2 cellular contexts compared by ENCODE assay signal in the genomic region with DNA sequence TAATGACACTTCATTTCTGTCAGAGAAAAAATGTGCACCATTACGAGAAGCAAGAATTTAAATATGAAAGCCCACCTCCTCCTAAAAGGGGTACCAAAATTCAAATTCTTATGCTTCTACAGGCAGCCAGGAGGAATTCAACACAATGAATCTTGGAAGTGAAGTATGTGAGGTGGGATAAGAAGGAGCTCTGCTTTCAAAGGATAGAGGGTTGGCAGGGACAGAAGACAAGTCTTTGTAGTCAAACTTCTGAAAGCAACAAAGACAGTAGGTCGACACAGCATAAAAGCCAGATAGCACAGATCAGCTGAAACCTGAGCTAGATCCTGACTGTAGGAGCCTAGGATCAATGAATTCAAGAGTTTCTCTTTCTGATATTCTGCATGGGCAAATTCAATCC.
TF ChIP-seq lines count a peak whose summit lies in the region.

No MANE protein-coding gene starts in this region.

TF ChIP-seq in GM23338, 12 proteins besides CTCF, POLR2A, EP300 and RAD21:
- TF ChIP-seq, protein P1, sequence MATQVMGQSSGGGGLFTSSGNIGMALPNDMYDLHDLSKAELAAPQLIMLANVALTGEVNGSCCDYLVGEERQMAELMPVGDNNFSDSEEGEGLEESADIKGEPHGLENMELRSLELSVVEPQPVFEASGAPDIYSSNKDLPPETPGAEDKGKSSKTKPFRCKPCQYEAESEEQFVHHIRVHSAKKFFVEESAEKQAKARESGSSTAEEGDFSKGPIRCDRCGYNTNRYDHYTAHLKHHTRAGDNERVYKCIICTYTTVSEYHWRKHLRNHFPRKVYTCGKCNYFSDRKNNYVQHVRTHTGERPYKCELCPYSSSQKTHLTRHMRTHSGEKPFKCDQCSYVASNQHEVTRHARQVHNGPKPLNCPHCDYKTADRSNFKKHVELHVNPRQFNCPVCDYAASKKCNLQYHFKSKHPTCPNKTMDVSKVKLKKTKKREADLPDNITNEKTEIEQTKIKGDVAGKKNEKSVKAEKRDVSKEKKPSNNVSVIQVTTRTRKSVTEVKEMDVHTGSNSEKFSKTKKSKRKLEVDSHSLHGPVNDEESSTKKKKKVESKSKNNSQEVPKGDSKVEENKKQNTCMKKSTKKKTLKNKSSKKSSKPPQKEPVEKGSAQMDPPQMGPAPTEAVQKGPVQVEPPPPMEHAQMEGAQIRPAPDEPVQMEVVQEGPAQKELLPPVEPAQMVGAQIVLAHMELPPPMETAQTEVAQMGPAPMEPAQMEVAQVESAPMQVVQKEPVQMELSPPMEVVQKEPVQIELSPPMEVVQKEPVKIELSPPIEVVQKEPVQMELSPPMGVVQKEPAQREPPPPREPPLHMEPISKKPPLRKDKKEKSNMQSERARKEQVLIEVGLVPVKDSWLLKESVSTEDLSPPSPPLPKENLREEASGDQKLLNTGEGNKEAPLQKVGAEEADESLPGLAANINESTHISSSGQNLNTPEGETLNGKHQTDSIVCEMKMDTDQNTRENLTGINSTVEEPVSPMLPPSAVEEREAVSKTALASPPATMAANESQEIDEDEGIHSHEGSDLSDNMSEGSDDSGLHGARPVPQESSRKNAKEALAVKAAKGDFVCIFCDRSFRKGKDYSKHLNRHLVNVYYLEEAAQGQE (IDR thresholded peaks at IDR 0.05; ENCODE audit: unreplicated experiment) = no peak
- TF ChIP-seq NANOG (IDR thresholded peaks at IDR 0.05; ENCODE audit: borderline replicate concordance) (no peak), CREB1 (CRISPR knock-in tag; IDR thresholded peaks at IDR 0.05; ENCODE audit: low read depth) (no peak), EZH2 (IDR thresholded peaks at IDR 0.05; ENCODE audit: low read depth, unreplicated experiment) (no peak), STAT1 (IDR thresholded peaks at IDR 0.05; ENCODE audit: unreplicated experiment) (no peak), ZNF114 (CRISPR knock-in tag; IDR thresholded peaks at IDR 0.05) (no peak), POLR2AphosphoS5 (IDR thresholded peaks at IDR 0.05; ENCODE audit: low read depth) (no peak), ZNF331 (CRISPR knock-in tag; IDR thresholded peaks at IDR 0.05; ENCODE audit: low read depth) (no peak)

TF ChIP-seq in SK-N-SH treated with all-trans-retinoic acid at 6 μM for 48 hours, 23 proteins besides CTCF, POLR2A, EP300 and RAD21 (continued from another document):
- TF ChIP-seq ESRRG (CRISPR knock-in tag; IDR thresholded peaks at IDR 0.05) (no peak), ZFP30 (CRISPR knock-in tag; IDR thresholded peaks at IDR 0.05) (no peak), TCF4 (CRISPR knock-in tag; IDR thresholded peaks at IDR 0.05; ENCODE audit: borderline replicate concordance) (no peak), SNAI2 (CRISPR knock-in tag; IDR thresholded peaks at IDR 0.05) (no peak), OSR1 (CRISPR knock-in tag; IDR thresholded peaks at IDR 0.05) (no peak), CSDC2 (CRISPR knock-in tag; IDR thresholded peaks at IDR 0.05) (no peak), RARB (CRISPR knock-in tag; IDR thresholded peaks at IDR 0.05) (no peak), BACH2 (CRISPR knock-in tag; IDR thresholded peaks at IDR 0.05; ENCODE audit: borderline replicate concordance) (no peak), ZNF70 (CRISPR knock-in tag; IDR thresholded peaks at IDR 0.05) (no peak), TOX (CRISPR knock-in tag; IDR thresholded peaks at IDR 0.05; ENCODE audit: borderline replicate concordance) (no peak), ZFP3 (CRISPR knock-in tag; IDR thresholded peaks at IDR 0.05) (no peak)
- TF ChIP-seq, protein P2, sequence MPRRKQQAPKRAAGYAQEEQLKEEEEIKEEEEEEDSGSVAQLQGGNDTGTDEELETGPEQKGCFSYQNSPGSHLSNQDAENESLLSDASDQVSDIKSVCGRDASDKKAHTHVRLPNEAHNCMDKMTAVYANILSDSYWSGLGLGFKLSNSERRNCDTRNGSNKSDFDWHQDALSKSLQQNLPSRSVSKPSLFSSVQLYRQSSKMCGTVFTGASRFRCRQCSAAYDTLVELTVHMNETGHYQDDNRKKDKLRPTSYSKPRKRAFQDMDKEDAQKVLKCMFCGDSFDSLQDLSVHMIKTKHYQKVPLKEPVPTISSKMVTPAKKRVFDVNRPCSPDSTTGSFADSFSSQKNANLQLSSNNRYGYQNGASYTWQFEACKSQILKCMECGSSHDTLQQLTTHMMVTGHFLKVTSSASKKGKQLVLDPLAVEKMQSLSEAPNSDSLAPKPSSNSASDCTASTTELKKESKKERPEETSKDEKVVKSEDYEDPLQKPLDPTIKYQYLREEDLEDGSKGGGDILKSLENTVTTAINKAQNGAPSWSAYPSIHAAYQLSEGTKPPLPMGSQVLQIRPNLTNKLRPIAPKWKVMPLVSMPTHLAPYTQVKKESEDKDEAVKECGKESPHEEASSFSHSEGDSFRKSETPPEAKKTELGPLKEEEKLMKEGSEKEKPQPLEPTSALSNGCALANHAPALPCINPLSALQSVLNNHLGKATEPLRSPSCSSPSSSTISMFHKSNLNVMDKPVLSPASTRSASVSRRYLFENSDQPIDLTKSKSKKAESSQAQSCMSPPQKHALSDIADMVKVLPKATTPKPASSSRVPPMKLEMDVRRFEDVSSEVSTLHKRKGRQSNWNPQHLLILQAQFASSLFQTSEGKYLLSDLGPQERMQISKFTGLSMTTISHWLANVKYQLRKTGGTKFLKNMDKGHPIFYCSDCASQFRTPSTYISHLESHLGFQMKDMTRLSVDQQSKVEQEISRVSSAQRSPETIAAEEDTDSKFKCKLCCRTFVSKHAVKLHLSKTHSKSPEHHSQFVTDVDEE (CRISPR knock-in tag; IDR thresholded peaks at IDR 0.05) = no peak
- TF ChIP-seq, protein P3, sequence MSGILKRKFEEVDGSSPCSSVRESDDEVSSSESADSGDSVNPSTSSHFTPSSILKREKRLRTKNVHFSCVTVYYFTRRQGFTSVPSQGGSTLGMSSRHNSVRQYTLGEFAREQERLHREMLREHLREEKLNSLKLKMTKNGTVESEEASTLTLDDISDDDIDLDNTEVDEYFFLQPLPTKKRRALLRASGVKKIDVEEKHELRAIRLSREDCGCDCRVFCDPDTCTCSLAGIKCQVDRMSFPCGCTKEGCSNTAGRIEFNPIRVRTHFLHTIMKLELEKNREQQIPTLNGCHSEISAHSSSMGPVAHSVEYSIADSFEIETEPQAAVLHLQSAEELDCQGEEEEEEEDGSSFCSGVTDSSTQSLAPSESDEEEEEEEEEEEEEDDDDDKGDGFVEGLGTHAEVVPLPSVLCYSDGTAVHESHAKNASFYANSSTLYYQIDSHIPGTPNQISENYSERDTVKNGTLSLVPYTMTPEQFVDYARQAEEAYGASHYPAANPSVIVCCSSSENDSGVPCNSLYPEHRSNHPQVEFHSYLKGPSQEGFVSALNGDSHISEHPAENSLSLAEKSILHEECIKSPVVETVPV (CRISPR knock-in tag; IDR thresholded peaks at IDR 0.05) = no peak
